Comparison of ENCODE assay signal across 1 cellular context in genomic region chr22:19716829-19717105, GRCh38.
TF ChIP-seq lines count a peak whose summit lies in the region.

No MANE protein-coding gene starts in this region.

TF ChIP-seq in H1, 55 proteins besides CTCF, POLR2A, EP300 and RAD21:
- TF ChIP-seq KDM4A (IDR thresholded peaks at IDR 0.05; ENCODE audit: low read depth, low read length, severe bottlenecking), result no peak
- TF ChIP-seq SP1 (IDR thresholded peaks at IDR 0.05; ENCODE audit: low read depth, low read length), result no peak
- no peak for TF ChIP-seq USF2 (IDR thresholded peaks at IDR 0.05; ENCODE audit: low read length)
- no peak for TF ChIP-seq YY1 (IDR thresholded peaks at IDR 0.05; ENCODE audit: low read depth, low read length)
- no peak for TF ChIP-seq RXRA (IDR thresholded peaks at IDR 0.05; ENCODE audit: insufficient read depth, low read depth, low read length)
- no peak for TF ChIP-seq E2F6 (IDR thresholded peaks at IDR 0.05)
- no peak for TF ChIP-seq SAP30 (IDR thresholded peaks at IDR 0.05; ENCODE audit: insufficient read depth, insufficient replicate concordance, low read length)
- no peak for TF ChIP-seq CTBP2 (IDR thresholded peaks at IDR 0.05; ENCODE audit: borderline replicate concordance, insufficient read depth, insufficient read length, low read length)
- TF ChIP-seq SRF (IDR thresholded peaks at IDR 0.05; ENCODE audit: low read depth, low read length), result no peak
- no peak for TF ChIP-seq BRCA1 (IDR thresholded peaks at IDR 0.05; ENCODE audit: low read depth, low read length)
- no peak for TF ChIP-seq EZH2 (IDR thresholded peaks at IDR 0.05; ENCODE audit: low read depth, low read length, severe bottlenecking)
- TF ChIP-seq PHF8 (conservative IDR thresholded peaks at IDR 0.05; ENCODE audit: low read depth, low read length), result no peak
- TF ChIP-seq SIX5 (IDR thresholded peaks at IDR 0.05; ENCODE audit: low read depth, low read length), result no peak
- TF ChIP-seq NANOG (IDR thresholded peaks at IDR 0.05; ENCODE audit: insufficient read depth, low read depth, low read length, poor library complexity, severe bottlenecking), result no peak
- TF ChIP-seq RNF2 (IDR thresholded peaks at IDR 0.05; ENCODE audit: borderline replicate concordance, low read depth, low read length, missing control alignments, poor library complexity, severe bottlenecking), result no peak
- TF ChIP-seq CBX8 (IDR thresholded peaks at IDR 0.05; ENCODE audit: borderline replicate concordance, low read depth, low read length), result no peak
TF ChIP-seq in H1: peak in this region for 0.
